ENCODE assay signal across 14 cellular contexts in genomic region chr2:15031745-15032240, GRCh38.
DNase-seq lines count a peak whose midpoint lies in the region; ATAC-seq and TF ChIP-seq lines count a peak whose summit lies in the region.
"Had no signal": no experiment of that assay in that cellular context is flagged by ENCODE, and none has a peak within 500 bp of the region (broad histone marks: within the 10 kb centered on the region; RNA-seq: fewer than 3 reads in every experiment).

No MANE protein-coding gene starts in this region.

- H3K36me3 ChIP-seq in osteoblast (ENCODE audit: insufficient read depth, low read length), result no peaks in the 10 kb centered on the region
- H3K36me3 ChIP-seq: gastroesophageal sphincter had no signal

- H2AFZ ChIP-seq in osteoblast (ENCODE audit: low read length), result no peak overlapping the region

- no peak overlapping the region for H3K4me3 ChIP-seq in osteoblast (ENCODE audit: insufficient read depth, low read length)
- H3K4me3 ChIP-seq: gastroesophageal sphincter had no signal

- CTCF ChIA-PET in WTC11 (lab: Charles Lee), result interaction anchor here (0.7 to 1.7 kb wide), 3 partner anchors 14 to 99 kb away, joined by 3 to 4 read pairs (median 3); no protein-coding TSS in a partner anchor
- CTCF ChIA-PET in HEK293T (lab: Yijun Ruan, JAX), result no interaction called here

- peaks cover 13% of the 10 kb centered on the region; the same call in 1 of the 2 replicates for H3K4me1 Mint-ChIP-seq in WTC11
- H3K4me1 Mint-ChIP-seq: nephron had no signal

- no peaks in the 10 kb centered on the region for H4K20me1 ChIP-seq in osteoblast (ENCODE audit: insufficient read depth, low read length)

- no peak for DNase-seq in WTC11 (ENCODE audit: low spot score)
- no peak for DNase-seq in HEK293T (ENCODE audit: extremely low spot score)
- DNase-seq in SIG-M5 treated with dmso at 0.1 percent for 504 hours (lab: John Stamatoyannopoulos, UW; ENCODE audit: unreplicated experiment), result no peak
- DNase-seq in osteoblast (ENCODE audit: insufficient read length, low spot score, missing footprints), result no peak
- DNase-seq in DMS153 (lab: John Stamatoyannopoulos, UW), result no peak
- DNase-seq: activated CD8-positive, alpha-beta memory T cell treated with anti-CD3 and anti-CD28 coated beads for 24 hours; caudate nucleus; DMS53 had no signal

- no peaks in the 10 kb centered on the region for H3K27me3 Mint-ChIP-seq in WTC11 (ENCODE audit: low read depth)

- TF ChIP-seq CTCF in WTC11 (IDR thresholded peaks at IDR 0.05) (no peak), osteoblast (IDR thresholded peaks at IDR 0.05; ENCODE audit: extremely low read depth, low read depth, low read length) (no peak)

- no peak overlapping the region for H3K27ac ChIP-seq in osteoblast (ENCODE audit: low read depth, low read length)
- H3K27ac ChIP-seq: gastroesophageal sphincter had no signal

- peaks cover 8% of the 10 kb centered on the region for H3K9me3 Mint-ChIP-seq in WTC11
- H3K9me3 Mint-ChIP-seq: nephron had no signal

- no peaks in the 10 kb centered on the region for H3K4me1 ChIP-seq in osteoblast (ENCODE audit: insufficient read depth, low read length)
- H3K4me1 ChIP-seq: gastroesophageal sphincter had no signal

- no peak overlapping the region for H3K27ac Mint-ChIP-seq in WTC11
- H3K27ac Mint-ChIP-seq: nephron had no signal

- H3K4me3 Mint-ChIP-seq in WTC11, result no peak overlapping the region
- H3K4me3 Mint-ChIP-seq: IgD-negative memory B cell, nephron had no signal

- no peaks in the 10 kb centered on the region for H3K9me3 ChIP-seq in osteoblast (ENCODE audit: low read depth, low read length)
- H3K9me3 ChIP-seq: gastroesophageal sphincter had no signal

- H3K36me3 Mint-ChIP-seq in WTC11, result peaks cover 3% of the 10 kb centered on the region; the same call in 1 of the 2 replicates

- POLR2A ChIA-PET in WTC11 (lab: Charles Lee) (no interaction called here), HEK293T (lab: Yijun Ruan, JAX) (no interaction called here)

- H3K27me3 ChIP-seq in osteoblast (ENCODE audit: insufficient read depth, low read length), result no peaks in the 10 kb centered on the region
- H3K27me3 ChIP-seq: gastroesophageal sphincter had no signal

- no peaks in the 10 kb centered on the region for H3K79me2 ChIP-seq in osteoblast (ENCODE audit: insufficient read depth, low read length)

- no peak overlapping the region for H3K4me2 ChIP-seq in osteoblast (ENCODE audit: insufficient read depth, low read length)

- peak; percentile 84 for ATAC-seq in GM18511 (IDR thresholded peaks at IDR 0.05; ENCODE audit: unreplicated experiment)
- ATAC-seq in GM21447 (IDR thresholded peaks at IDR 0.05; ENCODE audit: unreplicated experiment), result peak; percentile 95
- peak; percentile 95 for ATAC-seq in HG03135 (IDR thresholded peaks at IDR 0.05; ENCODE audit: unreplicated experiment)
- peak; percentile 96 for ATAC-seq in WTC11
- ATAC-seq: gastroesophageal sphincter had no signal

TF ChIP-seq in WTC11, 78 proteins besides CTCF, POLR2A, EP300 and RAD21 (continues in another document):
- no peak for TF ChIP-seq CREM (CRISPR knock-in tag; IDR thresholded peaks at IDR 0.05)
- TF ChIP-seq ZNF232 (CRISPR knock-in tag; IDR thresholded peaks at IDR 0.05), result no peak
- no peak for TF ChIP-seq ETV6 (CRISPR knock-in tag; IDR thresholded peaks at IDR 0.05)
- TF ChIP-seq CREB1 (CRISPR knock-in tag; IDR thresholded peaks at IDR 0.05), result no peak
- no peak for TF ChIP-seq ERG (CRISPR knock-in tag; IDR thresholded peaks at IDR 0.05)
- no peak for TF ChIP-seq OVOL2 (CRISPR knock-in tag; IDR thresholded peaks at IDR 0.05; ENCODE audit: borderline replicate concordance)
- no peak for TF ChIP-seq IRF1 (CRISPR knock-in tag; IDR thresholded peaks at IDR 0.05)
- TF ChIP-seq NR2C2 (CRISPR knock-in tag; IDR thresholded peaks at IDR 0.05), result no peak
- TF ChIP-seq SMAD3 (CRISPR knock-in tag; IDR thresholded peaks at IDR 0.05; ENCODE audit: borderline replicate concordance), result no peak
- no peak for TF ChIP-seq MAX (CRISPR knock-in tag; IDR thresholded peaks at IDR 0.05)
- TF ChIP-seq ZNF219 (CRISPR knock-in tag; IDR thresholded peaks at IDR 0.05; ENCODE audit: borderline replicate concordance), result no peak
- TF ChIP-seq E2F1 (CRISPR knock-in tag; IDR thresholded peaks at IDR 0.05), result no peak
- no peak for TF ChIP-seq ZNF121 (CRISPR knock-in tag; IDR thresholded peaks at IDR 0.05)
- TF ChIP-seq EMX1 (CRISPR knock-in tag; IDR thresholded peaks at IDR 0.05), result no peak

TF ChIP-seq in HEK293T, 16 proteins besides CTCF, POLR2A, EP300 and RAD21:
- no peak for TF ChIP-seq ELF4 (IDR thresholded peaks at IDR 0.05)
- no peak for TF ChIP-seq FOXM1 (IDR thresholded peaks at IDR 0.05; ENCODE audit: borderline replicate concordance)
- TF ChIP-seq HDGF (IDR thresholded peaks at IDR 0.05; ENCODE audit: borderline replicate concordance), result no peak
- no peak for TF ChIP-seq NFRKB (IDR thresholded peaks at IDR 0.05)
- TF ChIP-seq FOXA1 (IDR thresholded peaks at IDR 0.05), result no peak
- TF ChIP-seq TARDBP (IDR thresholded peaks at IDR 0.05), result no peak
- TF ChIP-seq SP1 (IDR thresholded peaks at IDR 0.05), result no peak
- no peak for TF ChIP-seq PKNOX1 (IDR thresholded peaks at IDR 0.05)
- TF ChIP-seq BHLHE40 (IDR thresholded peaks at IDR 0.05; ENCODE audit: borderline replicate concordance), result no peak
- TF ChIP-seq SUZ12 (IDR thresholded peaks at IDR 0.05), result no peak
- no peak for TF ChIP-seq FOXK2 (IDR thresholded peaks at IDR 0.05)
- no peak for TF ChIP-seq CTBP1 (IDR thresholded peaks at IDR 0.05; ENCODE audit: borderline replicate concordance)
- TF ChIP-seq L3MBTL2 (conservative IDR thresholded peaks at IDR 0.05), result no peak
- TF ChIP-seq LEF1 (IDR thresholded peaks at IDR 0.05; ENCODE audit: borderline replicate concordance), result no peak
